1 cellular context compared by ENCODE assay signal in the genomic region with DNA sequence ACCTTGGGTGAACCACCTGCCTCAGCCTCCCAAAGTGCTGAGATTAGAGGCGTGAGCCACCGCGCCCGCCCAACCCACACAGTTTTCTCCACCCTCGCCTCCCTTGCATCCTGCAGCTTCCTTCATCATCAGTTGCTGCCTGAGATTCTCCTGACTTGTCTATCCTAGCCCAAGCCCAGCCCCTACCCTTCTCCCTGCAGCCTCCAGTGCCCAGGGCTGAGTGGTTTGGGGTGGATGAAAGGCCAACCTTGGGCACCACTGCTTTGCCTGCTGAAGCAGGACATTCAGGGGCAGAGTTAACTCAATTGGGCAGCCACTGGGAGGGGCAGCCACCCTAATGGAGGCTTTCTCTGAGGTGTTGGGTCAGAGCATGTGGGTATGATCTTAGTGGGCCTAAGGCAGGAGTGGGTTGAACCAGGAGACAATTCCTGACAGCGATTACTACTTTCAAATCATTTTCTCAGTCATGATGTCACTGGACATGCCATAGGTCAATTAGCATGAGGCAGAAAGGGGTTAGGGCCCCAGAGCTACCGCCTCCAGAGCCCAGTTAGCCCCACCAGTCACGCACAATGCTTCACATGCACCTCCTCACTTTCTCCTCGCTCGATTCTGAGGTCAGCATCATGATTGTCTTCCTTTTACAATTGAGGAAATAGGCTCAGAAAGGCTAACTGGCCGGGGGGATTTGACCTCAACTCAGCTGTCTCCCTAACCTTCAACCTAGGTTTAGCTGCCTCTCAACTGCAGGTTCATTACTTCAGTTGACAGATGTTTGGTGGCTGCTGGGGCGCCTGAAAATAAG.
TF ChIP-seq lines count a peak whose summit lies in the region.

No MANE protein-coding gene starts in this region.

TF ChIP-seq in H1, 55 proteins besides CTCF, POLR2A, EP300 and RAD21:
- TF ChIP-seq SIRT6 (IDR thresholded peaks at IDR 0.05; ENCODE audit: low read length): no peak
- TF ChIP-seq YY1 (IDR thresholded peaks at IDR 0.05; ENCODE audit: low read depth, low read length): no peak
- TF ChIP-seq CHD1 (IDR thresholded peaks at IDR 0.05; ENCODE audit: low read depth, low read length): no peak
- TF ChIP-seq HDAC6 (IDR thresholded peaks at IDR 0.05; ENCODE audit: low read depth, low read length): no peak
- no peak for TF ChIP-seq CEBPB (IDR thresholded peaks at IDR 0.05; ENCODE audit: low read depth, low read length)
- no peak for TF ChIP-seq SIN3A (conservative IDR thresholded peaks at IDR 0.05 in 1 of 2, IDR thresholded peaks at IDR 0.05 in 1 of 2; ENCODE audit: low read depth in 1 of 2, low read length in 2 of 2)
